In the genomic region with DNA sequence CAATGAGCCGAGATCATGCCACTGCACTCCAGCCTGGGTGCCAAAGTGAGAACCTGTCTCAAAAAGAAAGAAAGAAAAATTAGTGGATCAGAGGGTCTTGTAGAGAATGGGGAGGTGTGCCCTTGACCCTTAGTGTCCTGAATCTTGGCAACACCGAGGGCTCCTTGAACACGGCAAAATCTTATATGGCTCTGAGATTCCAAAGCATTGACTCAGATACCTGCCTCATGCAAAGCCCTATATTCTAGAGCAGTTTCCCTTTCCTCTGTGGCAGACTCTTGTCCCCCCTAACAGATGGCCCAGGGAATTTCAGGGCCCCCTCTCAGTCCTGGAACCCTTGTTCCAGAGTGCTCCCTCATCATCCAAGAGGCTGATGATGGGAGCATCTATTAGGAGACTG, we compare ENCODE assay signal across 23 cellular contexts. TPM values are rescaled to one million over a fixed set of nuclear protein-coding genes. Genes with fewer than 3 reads are reported as not detected.
A peak's percentile ranks its signal among the peaks of the same experiment; 100 is the strongest.
DNase-seq lines count a peak whose midpoint lies in the region; ATAC-seq, FAIRE-seq and TF ChIP-seq lines count a peak whose summit lies in the region.
"Had no signal": no experiment of that assay in that cellular context is flagged by ENCODE, and none has a peak within 500 bp of the region (broad histone marks: within the 10 kb centered on the region; RNA-seq: fewer than 3 reads in every experiment).

No MANE protein-coding gene starts in this region.

- no peak overlapping the region; the same call in 1 of the 2 replicates for H3K27ac ChIP-seq in HCT116 (ENCODE audit: low read depth, low read length)
- no peak overlapping the region for H3K27ac ChIP-seq in RWPE2 (ENCODE audit: poor library complexity, severe bottlenecking)
- no peak overlapping the region for H3K27ac ChIP-seq in osteoblast (ENCODE audit: low read depth, low read length)
- no peak overlapping the region for H3K27ac ChIP-seq in suprapubic skin
- H3K27ac ChIP-seq in SK-N-SH (ENCODE audit: low read depth in 2 of 2, low read length in 1 of 2) = no peak overlapping the region
- H3K27ac ChIP-seq: RWPE1 had no signal

- H3K9me2 ChIP-seq in HCT116 (ENCODE audit: insufficient read depth) (no peaks in the 10 kb centered on the region), SK-N-SH (no peaks in the 10 kb centered on the region)

- H3K4me1 ChIP-seq in HCT116 (ENCODE audit: control insufficient read depth in 1 of 2, insufficient read depth in 2 of 2, low read length in 2 of 2) (peaks cover 19 to 31% of the 10 kb centered on the region in 2 experiments), RWPE2 (ENCODE audit: insufficient read depth, poor library complexity, severe bottlenecking) (no peaks in the 10 kb centered on the region), osteoblast (ENCODE audit: insufficient read depth, low read length) (peaks cover 4% of the 10 kb centered on the region), suprapubic skin (no peaks in the 10 kb centered on the region), SK-N-SH (ENCODE audit: control insufficient read depth in 1 of 2, insufficient read depth in 2 of 2, low read depth in 1 of 2, low read length in 1 of 2) (no peaks in the 10 kb centered on the region)
- H3K4me1 ChIP-seq: BE2C had no signal

- no peak for TF ChIP-seq CTCF in HCT116 (IDR thresholded peaks at IDR 0.05 in 2 of 3, conservative IDR thresholded peaks at IDR 0.05 in 1 of 3; ENCODE audit: borderline replicate concordance in 1 of 3, insufficient read depth in 1 of 3, low read depth in 2 of 3, low read length in 2 of 3)
- no peak for TF ChIP-seq CTCF in RWPE2 (IDR thresholded peaks at IDR 0.05; ENCODE audit: poor library complexity, severe bottlenecking)
- no peak for TF ChIP-seq CTCF in osteoblast (IDR thresholded peaks at IDR 0.05; ENCODE audit: extremely low read depth, low read depth, low read length)
- no peak for TF ChIP-seq CTCF in suprapubic skin (IDR thresholded peaks at IDR 0.05)
- no peak for TF ChIP-seq CTCF in SK-N-SH (IDR thresholded peaks at IDR 0.05)

- H3K4me3 ChIP-seq in HCT116 (replicated peaks in 1 of 2; ENCODE audit: low read depth in 1 of 2, low read length in 2 of 2) (no peak overlapping the region), RWPE2 (ENCODE audit: severe bottlenecking) (no peak overlapping the region), osteoblast (ENCODE audit: insufficient read depth, low read length) (no peak overlapping the region), suprapubic skin (no peak overlapping the region), SK-N-SH (ENCODE audit: low read depth in 2 of 2, low read length in 1 of 2) (no peak overlapping the region)
- H3K4me3 ChIP-seq: MG63 had no signal

- no peaks in the 10 kb centered on the region for H4K20me1 ChIP-seq in HCT116 (ENCODE audit: insufficient read depth)
- H4K20me1 ChIP-seq in osteoblast (ENCODE audit: insufficient read depth, low read length) = no peaks in the 10 kb centered on the region
- no peaks in the 10 kb centered on the region for H4K20me1 ChIP-seq in SK-N-SH (ENCODE audit: insufficient read depth)

- H3K4me2 ChIP-seq in HCT116 (ENCODE audit: low read length) (peak overlapping the region; percentile 19), osteoblast (ENCODE audit: insufficient read depth, low read length) (no peak overlapping the region), SK-N-SH (no peak overlapping the region)

- H3K79me2 ChIP-seq in HCT116 (ENCODE audit: insufficient read depth, low read length) (no peaks in the 10 kb centered on the region), osteoblast (ENCODE audit: insufficient read depth, low read length) (no peaks in the 10 kb centered on the region), SK-N-SH (ENCODE audit: insufficient read depth) (no peaks in the 10 kb centered on the region)

- no peak for DNase-seq in HCT116 (ENCODE audit: low read depth, low spot score)
- DNase-seq in RWPE2 (ENCODE audit: low spot score) = no peak
- DNase-seq in glomerular visceral epithelial cell (ENCODE audit: extremely low spot score) = peak; percentile 16
- DNase-seq in osteoblast (ENCODE audit: insufficient read length, low spot score, missing footprints) = peak; percentile 26
- DNase-seq in urothelium cell line (ENCODE audit: low spot score) = no peak
- DNase-seq in suprapubic skin (ENCODE audit: low spot score in 2 of 2) = no peak
- no peak for DNase-seq in amygdala (lab: John Stamatoyannopoulos, UW)
- DNase-seq in SK-N-SH = no peak
- DNase-seq: BE2C, HCEC 1CT, KBM-7, MG63, NCI-H1694, NCI-H510A, NCI-H69, SHP77 treated with DMSO at 0.1 percent for 48 hours had no signal

- TF ChIP-seq EP300 in suprapubic skin (IDR thresholded peaks at IDR 0.05) = no peak
- TF ChIP-seq EP300 in SK-N-SH (IDR thresholded peaks at IDR 0.05; ENCODE audit: borderline replicate concordance in 1 of 2, low read depth in 1 of 2, low read length in 1 of 2) = no peak

- 96% methylated on average over 3 of the region's 3 CpGs for WGBS in suprapubic skin
- WGBS in SK-N-SH (ENCODE audit: low lambda C conversion rate) = 30% methylated on average over 3 of the region's 3 CpGs

- no peaks in the 10 kb centered on the region for H3K9me3 ChIP-seq in HCT116 (ENCODE audit: control insufficient read depth in 1 of 2, insufficient read depth in 1 of 2, low read depth in 1 of 2, low read length in 2 of 2)
- H3K9me3 ChIP-seq in RWPE2 (ENCODE audit: severe bottlenecking) = no peaks in the 10 kb centered on the region
- no peaks in the 10 kb centered on the region for H3K9me3 ChIP-seq in osteoblast (ENCODE audit: low read depth, low read length)
- H3K9me3 ChIP-seq in suprapubic skin = no peaks in the 10 kb centered on the region
- H3K9me3 ChIP-seq in SK-N-SH = no peaks in the 10 kb centered on the region
- H3K9me3 ChIP-seq: BE2C, MG63 had no signal

- RAD21 ChIA-PET in HCT116 (lab: Charles Lee; ENCODE audit: low non-redundant PET in 1 of 2, low total read pairs in 2 of 2, uncharacterized antibody in 2 of 2, unreplicated experiment in 2 of 2) = no interaction called here

- POLR2A ChIA-PET in HCT116 (lab: Charles Lee) (no interaction called here), SK-N-SH (lab: Yijun Ruan, JAX) (no interaction called here)

- no peaks in the 10 kb centered on the region for H3F3A ChIP-seq in SK-N-SH (replicated peaks; ENCODE audit: insufficient read depth)

- BruUV-seq in HCT116 (replicated peaks; lab: Mats Ljungman, UMichigan) = no TSS peak

- no peak for FAIRE-seq in urothelium cell line (lab: Jason Lieb, UNC)
- FAIRE-seq: D721Med, GM19239, H1 had no signal

- CTCF ChIA-PET in HCT116 (lab: Charles Lee) = no interaction called here
- CTCF ChIA-PET in SK-N-SH (lab: Yijun Ruan, JAX) = no interaction called here

- ATAC-seq in HCT116 (peak; percentile 63; the same call in 1 of the 2 replicates), RWPE2 (ENCODE audit: low read depth) (0 out of 3 replicates have a peak, but pooled peaks have one; percentile 42)
- ATAC-seq: Panc1 had no signal

- intact Hi-C loops in HCT116 (cut with micrococcal nuclease) = no loop called here

- TF ChIP-seq POLR2A in HCT116 (IDR thresholded peaks at IDR 0.05; ENCODE audit: borderline replicate concordance, extremely low read depth, insufficient read depth, insufficient read length) = no peak
- no peak for TF ChIP-seq POLR2A in suprapubic skin (IDR thresholded peaks at IDR 0.05)

- H3K9ac ChIP-seq in HCT116 (ENCODE audit: low read length) (no peak overlapping the region), SK-N-SH (no peak overlapping the region)

- H3K27me3 ChIP-seq in HCT116 (ENCODE audit: insufficient read depth, low read length) (no peaks in the 10 kb centered on the region), RWPE2 (ENCODE audit: insufficient read depth, poor library complexity, severe bottlenecking) (no peaks in the 10 kb centered on the region), osteoblast (ENCODE audit: insufficient read depth, low read length) (no peaks in the 10 kb centered on the region), suprapubic skin (no peaks in the 10 kb centered on the region), SK-N-SH (ENCODE audit: insufficient read depth) (peaks cover 5% of the 10 kb centered on the region; the same call in 1 of the 2 replicates)
- H3K27me3 ChIP-seq: BE2C, MG63 had no signal

- TF ChIP-seq RAD21 in HCT116 (IDR thresholded peaks at IDR 0.05; ENCODE audit: low read depth) (no peak), SK-N-SH (IDR thresholded peaks at IDR 0.05; ENCODE audit: low read length) (no peak)

- H2AFZ ChIP-seq in HCT116 (ENCODE audit: low read depth, low read length, poor library complexity, severe bottlenecking) = no peak overlapping the region
- no peak overlapping the region for H2AFZ ChIP-seq in osteoblast (ENCODE audit: low read length)
- no peak overlapping the region for H2AFZ ChIP-seq in SK-N-SH (ENCODE audit: low read depth)

- H3K36me3 ChIP-seq in HCT116 (ENCODE audit: control insufficient read depth in 1 of 2, insufficient read depth in 2 of 2, low read length in 2 of 2) = no peaks in the 10 kb centered on the region
- H3K36me3 ChIP-seq in RWPE2 (ENCODE audit: low read depth) = no peaks in the 10 kb centered on the region
- H3K36me3 ChIP-seq in osteoblast (ENCODE audit: insufficient read depth, low read length) = no peaks in the 10 kb centered on the region
- H3K36me3 ChIP-seq in suprapubic skin = no peaks in the 10 kb centered on the region
- H3K36me3 ChIP-seq in SK-N-SH (replicated peaks in 1 of 2; ENCODE audit: control insufficient read depth in 1 of 2, insufficient read depth in 2 of 2, low read length in 1 of 2) = no peaks in the 10 kb centered on the region
- H3K36me3 ChIP-seq: BE2C, MG63 had no signal

TF ChIP-seq in SK-N-SH, 30 proteins besides CTCF, POLR2A, EP300 and RAD21 (continues in another document):
- TF ChIP-seq MXI1 (IDR thresholded peaks at IDR 0.05; ENCODE audit: low read depth, low read length) = no peak

RNA-seq across cellular contexts. Expression of gene CLDN2, which starts 6.8 kb away (rescaled TPM):
- 0.10 TPM for total RNA-seq in HCT116 (2021; ENCODE audit: unreplicated experiment)
- polyA plus RNA-seq in HCT116 (2012) = 0.24 and 0.46 TPM in 2 replicates
- total RNA-seq in osteoblast = not detected in 2 replicates
- under 1 TPM in 3 of 4 donors, not detected in 1; 0.17 to 0.53 (median 0.23) TPM for total RNA-seq in suprapubic skin
- polyA plus RNA-seq in SK-N-SH (2012; rRNA removed) = 0.36 TPM in 2 replicates
- 0.21 and 0.38 TPM in 2 replicates for polyA plus RNA-seq in SK-N-SH (2012; cell fraction: cytosol; rRNA removed)
- 0.07 and 0.10 TPM in 2 replicates for polyA plus RNA-seq in SK-N-SH (2012; cell fraction: nucleus; rRNA removed)
- total RNA-seq: H1 had no signal
- polyA plus RNA-seq: CD14-positive monocyte had no signal

RNA-seq across cellular contexts. Expression of gene RIPPLY1, which starts 23.9 kb away (rescaled TPM):
- total RNA-seq in HCT116 (2021; ENCODE audit: unreplicated experiment) (0.27 TPM), osteoblast (not detected in 2 replicates), suprapubic skin (not detected)
- polyA plus RNA-seq in HCT116 (2012) = not detected in 2 replicates
- polyA plus RNA-seq in SK-N-SH (2012; rRNA removed) = 0.08 TPM in 1 of 2 replicates, not detected in the other
- polyA plus RNA-seq in SK-N-SH (2012; cell fraction: cytosol; rRNA removed) = 0.05 TPM in 1 of 2 replicates, not detected in the other
- 0.32 and 0.48 TPM in 2 replicates for polyA plus RNA-seq in SK-N-SH (2012; cell fraction: nucleus; rRNA removed)
- total RNA-seq: H1, LHCN-M2 had no signal
- polyA plus RNA-seq: CD14-positive monocyte, H1 had no signal

Comparison
In these comparisons a context has a peak if more than half of its experiments do, and no peak if none do; other contexts are left out.
1. DNase-seq: peak in glomerular visceral epithelial cell (single experiment) and osteoblast (single experiment); none in HCT116 (single experiment), RWPE2 (single experiment), urothelium cell line (single experiment), suprapubic skin (0 of 2), amygdala (0 of 56) and SK-N-SH (single experiment).